ENCODE assay signal across 15 cellular contexts in the genomic region with DNA sequence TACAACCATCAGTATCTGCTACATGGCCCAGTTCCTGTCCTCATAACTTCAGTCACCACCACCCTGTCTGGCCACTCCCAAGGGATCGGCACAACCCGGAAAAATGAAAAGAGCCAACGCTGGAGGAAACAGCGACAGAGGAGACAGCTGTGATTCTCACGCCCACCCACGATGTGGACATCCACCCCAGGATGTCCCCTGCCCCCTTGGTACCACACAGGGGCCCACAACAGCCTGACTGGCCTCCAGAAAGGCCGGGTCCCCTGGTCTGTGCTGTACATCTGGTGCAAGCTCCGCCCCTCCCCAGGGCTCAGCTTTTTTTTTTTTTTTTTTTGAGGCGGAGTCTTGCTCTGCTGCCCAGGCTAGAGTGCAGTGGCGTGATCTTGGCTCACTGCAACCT. TPM values are rescaled to one million over a fixed set of nuclear protein-coding genes. Genes with fewer than 3 reads are reported as not detected.
DNase-seq lines count a peak whose midpoint lies in the region; ATAC-seq and TF ChIP-seq lines count a peak whose summit lies in the region.
"Had no signal": no experiment of that assay in that cellular context is flagged by ENCODE, and none has a peak within 500 bp of the region (broad histone marks: within the 10 kb centered on the region; RNA-seq: fewer than 3 reads in every experiment).

No MANE protein-coding gene starts in this region.

- H3K36me3 ChIP-seq in SJCRH30 = peaks cover under 1% of the 10 kb centered on the region; the same call in 1 of the 2 replicates
- peaks cover 5% of the 10 kb centered on the region for H3K36me3 ChIP-seq in skeletal muscle satellite cell (ENCODE audit: insufficient read depth, low read length)
- no peaks in the 10 kb centered on the region for H3K36me3 ChIP-seq in vagina

- H3K4me3 ChIP-seq in SJCRH30 (no peak overlapping the region), skeletal muscle satellite cell (ENCODE audit: low read length) (no peak overlapping the region), vagina (no peak overlapping the region)

- ATAC-seq in HG02623 (IDR thresholded peaks at IDR 0.05; ENCODE audit: unreplicated experiment) = no peak
- ATAC-seq: CD8-positive, alpha-beta T cell; PC-3 had no signal

- peaks cover 27% of the 10 kb centered on the region for H3K4me1 Mint-ChIP-seq in glutamatergic neuron (ENCODE audit: low read depth, unreplicated experiment)

- peak overlapping the region; percentile 81 for H3K27ac Mint-ChIP-seq in glutamatergic neuron (ENCODE audit: unreplicated experiment)
- H3K27ac Mint-ChIP-seq: CD8-positive, alpha-beta T cell had no signal

- peaks cover 6% of the 10 kb centered on the region for H3K9me3 Mint-ChIP-seq in glutamatergic neuron (ENCODE audit: unreplicated experiment)
- H3K9me3 Mint-ChIP-seq: CD8-positive, alpha-beta T cell had no signal

- peaks cover 17% of the 10 kb centered on the region; the same call in 1 of the 2 replicates for H3K4me1 ChIP-seq in SJCRH30
- H3K4me1 ChIP-seq in skeletal muscle satellite cell (ENCODE audit: control insufficient read depth, insufficient read depth, low read length) = peaks cover 15% of the 10 kb centered on the region
- peaks cover 37% of the 10 kb centered on the region for H3K4me1 ChIP-seq in vagina

- no peaks in the 10 kb centered on the region for H3K36me3 Mint-ChIP-seq in glutamatergic neuron (ENCODE audit: unreplicated experiment)

- no peak overlapping the region for H3K27ac ChIP-seq in SJCRH30
- no peak overlapping the region for H3K27ac ChIP-seq in vagina

- no peaks in the 10 kb centered on the region for H3K27me3 ChIP-seq in SJCRH30
- H3K27me3 ChIP-seq in skeletal muscle satellite cell (ENCODE audit: control insufficient read depth, insufficient read depth, low read length) = no peaks in the 10 kb centered on the region
- H3K27me3 ChIP-seq in vagina = no peaks in the 10 kb centered on the region

- H3K4me3 Mint-ChIP-seq in glutamatergic neuron (ENCODE audit: unreplicated experiment) = no peak overlapping the region
- H3K4me3 Mint-ChIP-seq: CD8-positive, alpha-beta T cell had no signal

- intact Hi-C loops in vagina (cut with DNase I) = loop anchor here (10.0 kb wide), 1 partner anchor 174 kb away; no protein-coding TSS in a partner anchor

- no peak for TF ChIP-seq POLR2A in vagina (IDR thresholded peaks at IDR 0.05)

- peak overlapping the region; percentile 46 for H3K4me2 ChIP-seq in skeletal muscle satellite cell (ENCODE audit: low read length)

- H3K9me3 ChIP-seq in SJCRH30 (replicated peaks) = no peaks in the 10 kb centered on the region
- no peaks in the 10 kb centered on the region for H3K9me3 ChIP-seq in skeletal muscle satellite cell (replicated peaks; ENCODE audit: low read length)
- no peaks in the 10 kb centered on the region for H3K9me3 ChIP-seq in vagina

- TF ChIP-seq CTCF in glutamatergic neuron (IDR thresholded peaks at IDR 0.05; ENCODE audit: partially characterized antibody, unreplicated experiment) = no peak
- TF ChIP-seq CTCF in vagina (IDR thresholded peaks at IDR 0.05) = no peak

- H3K27me3 Mint-ChIP-seq in glutamatergic neuron (ENCODE audit: unreplicated experiment) = peaks cover 7% of the 10 kb centered on the region

- H3K9ac ChIP-seq in skeletal muscle satellite cell (ENCODE audit: low read depth, low read length) = no peak overlapping the region

- peak; percentile 40 for DNase-seq in GM03348 (ENCODE audit: low spot score)
- peak; percentile 49 to 59 for DNase-seq in SJCRH30
- DNase-seq in glutamatergic neuron = no peak
- no peak for DNase-seq in CD1c-positive myeloid dendritic cell (ENCODE audit: extremely low spot score)
- no peak for DNase-seq in vagina (ENCODE audit: extremely low spot score in 2 of 2)
- DNase-seq: CD8-positive, alpha-beta T cell; DND-41; GDM1; NCI-H226; NCI-H526 treated with DMSO at 0.1 percent for 48 hours; PC-3 had no signal

RNA-seq across cellular contexts. Expression of a gene that starts 12.5 kb away (rescaled TPM):
- total RNA-seq in SJCRH30 (2014; rRNA removed; shearing (Covaris generic)) = 1.8 TPM in 2 replicates
- total RNA-seq in glutamatergic neuron (ENCODE audit: unreplicated experiment) (248 TPM), vagina (2.0 TPM)
- 0.22 and 1.5 TPM in 2 replicates for total RNA-seq in skeletal muscle satellite cell (2012; rRNA removed)

RNA-seq across cellular contexts. Expression of a gene that starts 28.8 kb away (rescaled TPM):
- total RNA-seq in SJCRH30 (2014; rRNA removed; shearing (Covaris generic)) = 41.6 and 49.8 TPM in 2 replicates
- total RNA-seq in glutamatergic neuron (ENCODE audit: unreplicated experiment) = 114 TPM
- 56.3 and 60.5 TPM in 2 replicates for total RNA-seq in skeletal muscle satellite cell (2012; rRNA removed)
- 109 TPM for total RNA-seq in vagina

RNA-seq across cellular contexts. Expression of a gene that starts 34.6 kb away (rescaled TPM):
- not detected in 2 replicates for total RNA-seq in SJCRH30 (2014; rRNA removed; shearing (Covaris generic))
- total RNA-seq in glutamatergic neuron (ENCODE audit: unreplicated experiment) (not detected), vagina (not detected)
- not detected in 2 replicates for total RNA-seq in skeletal muscle satellite cell (2012; rRNA removed)
- total RNA-seq: A673, H1, PC-3 had no signal

RNA-seq across cellular contexts. Expression of a gene that starts 44.8 kb away (rescaled TPM):
- 115 and 120 TPM in 2 replicates for total RNA-seq in SJCRH30 (2014; rRNA removed; shearing (Covaris generic))
- total RNA-seq in glutamatergic neuron (ENCODE audit: unreplicated experiment) (7.9 TPM), vagina (8.3 TPM)
- total RNA-seq in skeletal muscle satellite cell (2012; rRNA removed) = 4.3 and 6.8 TPM in 2 replicates

Comparison
In these comparisons a context has a peak if more than half of its experiments do, and no peak if none do; other contexts are left out.
1. DNase-seq: peak in GM03348 (single experiment) and SJCRH30 (2 of 2); none in glutamatergic neuron (single experiment), CD1c-positive myeloid dendritic cell (single experiment) and vagina (0 of 2).
2. RNA of a gene that starts 12.5 kb away (total RNA-seq): 248 TPM in glutamatergic neuron (single experiment); 2.0 TPM in vagina (single experiment) and 1.8 TPM in SJCRH30; every median in the first group is over 10 times any median in the second.